Comparison of ENCODE assay signal across 31 cellular contexts in genomic region chr1:53672785-53673184, GRCh38.
"Had no signal": no experiment of that assay in that cellular context is flagged by ENCODE, and none has a peak within 500 bp of the region (broad histone marks: within the 10 kb centered on the region; RNA-seq: fewer than 3 reads in every experiment).

No MANE protein-coding gene starts in this region.

- H3K4me3 ChIP-seq: adrenal gland, body of pancreas, colonic mucosa, esophagus squamous epithelium, gastroesophageal sphincter had no signal

- ATAC-seq: activated CD4-positive, alpha-beta T cell treated with anti-CD3 and anti-CD28 coated beads for 36 hours; activated CD8-positive, alpha-beta memory T cell treated with anti-CD3 and anti-CD28 coated beads, Interleukin-2, amount 10 ng/mL, durations not matched to agents 7 days and 5 days; activated CD8-positive, alpha-beta T cell treated with anti-CD3 and anti-CD28 coated beads, Interleukin-2, amount 10 ng/mL, durations not matched to agents 7 days and 5 days; activated naive CD8-positive, alpha-beta T cell treated with anti-CD3 and anti-CD28 coated beads, Interleukin-2, amount 50 U/mL, for 24 hours; body of pancreas; gastroesophageal sphincter had no signal

- H3K27ac ChIP-seq: adrenal gland, body of pancreas, colonic mucosa, epithelial cell of prostate, esophagus squamous epithelium, gastroesophageal sphincter had no signal

- H3K27me3 Mint-ChIP-seq: activated CD4-positive, alpha-beta memory T cell treated with anti-CD3 and anti-CD28 coated beads for 36 hours; activated CD4-positive, alpha-beta T cell treated with anti-CD3 and anti-CD28 coated beads for 36 hours; activated CD4-positive, alpha-beta T cell treated with anti-CD3 and anti-CD28 coated beads, Interleukin-2, amount 10 ng/mL, durations not matched to agents 24 days and 14 days; activated CD8-positive, alpha-beta memory T cell treated with anti-CD3 and anti-CD28 coated beads, Interleukin-2, amount 10 ng/mL, durations not matched to agents 7 days and 5 days; activated naive CD4-positive, alpha-beta T cell treated with anti-CD3 and anti-CD28 coated beads, Interleukin-2, amount 50 U/mL, for 24 hours; activated naive CD8-positive, alpha-beta T cell treated with anti-CD3 and anti-CD28 coated beads for 36 hours; activated naive CD8-positive, alpha-beta T cell treated with anti-CD3 and anti-CD28 coated beads, Interleukin-2, amount 50 U/mL, for 24 hours had no signal

- H3K9me3 Mint-ChIP-seq: activated CD4-positive, alpha-beta memory T cell treated with anti-CD3 and anti-CD28 coated beads for 36 hours; activated CD4-positive, alpha-beta T cell treated with anti-CD3 and anti-CD28 coated beads, Interleukin-2, amount 10 ng/mL, durations not matched to agents 24 days and 14 days; activated naive CD4-positive, alpha-beta T cell treated with anti-CD3 and anti-CD28 coated beads for 36 hours; activated naive CD4-positive, alpha-beta T cell treated with anti-CD3 and anti-CD28 coated beads, Interleukin-2, amount 50 U/mL, for 24 hours; activated naive CD8-positive, alpha-beta T cell treated with anti-CD3 and anti-CD28 coated beads for 36 hours; activated naive CD8-positive, alpha-beta T cell treated with anti-CD3 and anti-CD28 coated beads, Interleukin-2, amount 50 U/mL, for 24 hours; activated T-helper 1 cell treated with anti-CD3 and anti-CD28 coated beads, Interleukin-12 subunit alpha, Interleukin-12 subunit beta, Interleukin-2, Interleukin-4 antibody, amounts not matched to agents 30 ng/mL and 10 ng/mL and 1 ng/mL, durations not matched to agents 14 hours and 24 hours and 36 hours; activated T-helper 2 cell treated with anti-CD3 and anti-CD28 coated beads, Interferon-gamma antibody, Interleukin-2, Interleukin-4, amounts not matched to agents 10 μg/mL and 5 μg/mL and 100 μg/mL, durations not matched to agents 14 hours and 24 hours and 36 hours had no signal

- H3K36me3 Mint-ChIP-seq: activated CD4-positive, alpha-beta memory T cell treated with anti-CD3 and anti-CD28 coated beads for 36 hours; activated CD8-positive, alpha-beta memory T cell treated with anti-CD3 and anti-CD28 coated beads, Interleukin-2, amount 10 ng/mL, durations not matched to agents 7 days and 5 days; activated naive CD4-positive, alpha-beta T cell treated with anti-CD3 and anti-CD28 coated beads, Interleukin-2, amount 50 U/mL, for 24 hours; activated naive CD8-positive, alpha-beta T cell treated with anti-CD3 and anti-CD28 coated beads for 36 hours had no signal

- H3K27ac Mint-ChIP-seq: activated CD4-positive, alpha-beta memory T cell treated with anti-CD3 and anti-CD28 coated beads for 36 hours; activated CD4-positive, alpha-beta T cell treated with anti-CD3 and anti-CD28 coated beads for 36 hours; activated CD4-positive, alpha-beta T cell treated with anti-CD3 and anti-CD28 coated beads, Interleukin-2, amount 10 ng/mL, durations not matched to agents 24 days and 14 days; activated CD8-positive, alpha-beta memory T cell treated with anti-CD3 and anti-CD28 coated beads, Interleukin-2, amount 10 ng/mL, durations not matched to agents 7 days and 5 days; activated CD8-positive, alpha-beta T cell treated with anti-CD3 and anti-CD28 coated beads, Interleukin-2, amount 10 ng/mL, durations not matched to agents 7 days and 5 days; activated naive CD4-positive, alpha-beta T cell treated with anti-CD3 and anti-CD28 coated beads for 36 hours; activated naive CD4-positive, alpha-beta T cell treated with anti-CD3 and anti-CD28 coated beads, Interleukin-2, amount 50 U/mL, for 24 hours; activated naive CD8-positive, alpha-beta T cell treated with anti-CD3 and anti-CD28 coated beads for 36 hours; activated naive CD8-positive, alpha-beta T cell treated with anti-CD3 and anti-CD28 coated beads, Interleukin-2, amount 50 U/mL, for 24 hours; activated T-helper 1 cell treated with anti-CD3 and anti-CD28 coated beads, Interleukin-12 subunit alpha, Interleukin-12 subunit beta, Interleukin-2, Interleukin-4 antibody, amounts not matched to agents 30 ng/mL and 10 ng/mL and 1 ng/mL, durations not matched to agents 14 hours and 24 hours and 36 hours; activated T-helper 2 cell treated with anti-CD3 and anti-CD28 coated beads, Interferon-gamma antibody, Interleukin-2, Interleukin-4, amounts not matched to agents 10 μg/mL and 5 μg/mL and 100 μg/mL, durations not matched to agents 14 hours and 24 hours and 36 hours had no signal

- H3K4me1 Mint-ChIP-seq: activated CD4-positive, alpha-beta T cell treated with anti-CD3 and anti-CD28 coated beads for 36 hours; activated CD4-positive, alpha-beta T cell treated with anti-CD3 and anti-CD28 coated beads, Interleukin-2, amount 10 ng/mL, durations not matched to agents 24 days and 14 days; activated CD8-positive, alpha-beta memory T cell treated with anti-CD3 and anti-CD28 coated beads, Interleukin-2, amount 10 ng/mL, durations not matched to agents 7 days and 5 days; activated naive CD4-positive, alpha-beta T cell treated with anti-CD3 and anti-CD28 coated beads, Interleukin-2, amount 50 U/mL, for 24 hours; activated naive CD8-positive, alpha-beta T cell treated with anti-CD3 and anti-CD28 coated beads for 36 hours; activated naive CD8-positive, alpha-beta T cell treated with anti-CD3 and anti-CD28 coated beads, Interleukin-2, amount 50 U/mL, for 24 hours had no signal

- H3K36me3 ChIP-seq: adrenal gland, colonic mucosa, esophagus squamous epithelium, gastroesophageal sphincter had no signal

- H3K4me1 ChIP-seq: adrenal gland, body of pancreas, colonic mucosa, esophagus squamous epithelium, gastroesophageal sphincter had no signal

- DNase-seq: activated CD4-positive, alpha-beta memory T cell treated with anti-CD3 and anti-CD28 coated beads for 36 hours; activated CD4-positive, alpha-beta T cell treated with anti-CD3 and anti-CD28 coated beads for 36 hours; activated CD4-positive, alpha-beta T cell treated with anti-CD3 and anti-CD28 coated beads, Interleukin-2, amount 10 ng/mL, durations not matched to agents 24 days and 14 days; activated CD4-positive, CD25-positive, alpha-beta regulatory T cell; activated CD4-positive, CD25-positive, alpha-beta regulatory T cell treated with anti-CD3 and anti-CD28 coated beads, Interleukin-2, amount 50 U/mL, for 72 hours; activated CD8-positive, alpha-beta memory T cell treated with anti-CD3 and anti-CD28 coated beads, Interleukin-2, amount 10 ng/mL, durations not matched to agents 7 days and 5 days; activated CD8-positive, alpha-beta memory T cell treated with anti-CD3 and anti-CD28 coated beads, Interleukin-2, amount 50 U/mL, for 4 hours; activated CD8-positive, alpha-beta T cell treated with anti-CD3 and anti-CD28 coated beads, Interleukin-2, amount 10 ng/mL, durations not matched to agents 7 days and 5 days; activated effector memory CD4-positive, alpha-beta T cell treated with anti-CD3 and anti-CD28 coated beads, Interleukin-2, amount 50 U/mL, for 16 hours; activated naive CD4-positive, alpha-beta T cell treated with anti-CD3 and anti-CD28 coated beads for 36 hours; activated naive CD8-positive, alpha-beta T cell treated with anti-CD3 and anti-CD28 coated beads for 36 hours; activated naive CD8-positive, alpha-beta T cell treated with anti-CD3 and anti-CD28 coated beads, Interleukin-2, amount 50 U/mL, for 24 hours; activated T-cell treated with anti-CD3 and anti-CD28 coated beads, Interleukin-2, amount 50 U/mL, for 1 hour; activated T-cell treated with anti-CD3 and anti-CD28 coated beads, Interleukin-2, amount 50 U/mL, for 48 hours; adrenal gland; amygdala; body of pancreas; central memory CD4-positive, alpha-beta T cell; cerebellar nuclear complex; colonic mucosa; effector CD8-positive, alpha-beta T cell; esophagus squamous epithelium; foreskin melanocyte; T-helper 2 cell had no signal

- H3K4me3 Mint-ChIP-seq: activated CD4-positive, alpha-beta memory T cell treated with anti-CD3 and anti-CD28 coated beads for 36 hours; activated CD4-positive, alpha-beta T cell treated with anti-CD3 and anti-CD28 coated beads for 36 hours; activated CD4-positive, alpha-beta T cell treated with anti-CD3 and anti-CD28 coated beads, Interleukin-2, amount 10 ng/mL, durations not matched to agents 24 days and 14 days; activated CD8-positive, alpha-beta memory T cell treated with anti-CD3 and anti-CD28 coated beads, Interleukin-2, amount 10 ng/mL, durations not matched to agents 7 days and 5 days; activated CD8-positive, alpha-beta T cell treated with anti-CD3 and anti-CD28 coated beads, Interleukin-2, amount 10 ng/mL, durations not matched to agents 7 days and 5 days; activated naive CD4-positive, alpha-beta T cell treated with anti-CD3 and anti-CD28 coated beads for 36 hours; activated naive CD4-positive, alpha-beta T cell treated with anti-CD3 and anti-CD28 coated beads, Interleukin-2, amount 50 U/mL, for 24 hours; activated naive CD8-positive, alpha-beta T cell treated with anti-CD3 and anti-CD28 coated beads for 36 hours; activated naive CD8-positive, alpha-beta T cell treated with anti-CD3 and anti-CD28 coated beads, Interleukin-2, amount 50 U/mL, for 24 hours; activated T-helper 1 cell treated with anti-CD3 and anti-CD28 coated beads, Interleukin-12 subunit alpha, Interleukin-12 subunit beta, Interleukin-2, Interleukin-4 antibody, amounts not matched to agents 30 ng/mL and 10 ng/mL and 1 ng/mL, durations not matched to agents 14 hours and 24 hours and 36 hours had no signal

- FAIRE-seq: endometrium, endothelial cell of umbilical vein had no signal

- H3K27me3 ChIP-seq: adrenal gland, body of pancreas, colonic mucosa, esophagus squamous epithelium, gastroesophageal sphincter had no signal

- H3K9me3 ChIP-seq: adrenal gland, body of pancreas, colonic mucosa, esophagus squamous epithelium, gastroesophageal sphincter had no signal
